ENCODE assay signal across 8 cellular contexts in the genomic region with DNA sequence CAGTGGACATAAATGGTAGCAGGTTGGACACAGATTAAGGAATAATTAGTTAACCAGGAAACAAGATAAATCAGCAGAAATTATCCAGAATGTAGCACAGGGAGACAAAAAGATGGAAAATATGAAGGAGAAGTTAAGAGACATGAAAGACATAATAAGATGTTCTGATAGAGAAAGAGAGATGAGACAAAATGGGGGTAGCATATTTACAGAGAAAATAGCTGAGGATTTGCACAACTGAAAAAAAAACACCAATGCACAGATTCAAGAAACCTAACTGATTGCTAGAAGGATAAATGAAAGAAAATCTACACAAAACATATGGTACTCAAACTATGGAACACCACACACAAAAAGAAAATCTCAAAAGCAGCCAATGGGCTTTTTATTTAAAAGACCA. TPM values are rescaled to one million over a fixed set of nuclear protein-coding genes. Genes with fewer than 3 reads are reported as not detected.
DNase-seq lines count a peak whose midpoint lies in the region; ATAC-seq and TF ChIP-seq lines count a peak whose summit lies in the region.

No MANE protein-coding gene starts in this region.

- no peak for ATAC-seq in left cardiac atrium
- no peak for ATAC-seq in memory B cell (ENCODE audit: low read depth)
- ATAC-seq in GM19455 (IDR thresholded peaks at IDR 0.05; ENCODE audit: unreplicated experiment), result no peak

- H3K36me3 ChIP-seq in cardiac muscle cell (no peaks in the 10 kb centered on the region), adipocyte (ENCODE audit: control insufficient read depth, insufficient read depth, low read length, severe bottlenecking) (no peaks in the 10 kb centered on the region)

- H3K9me3 ChIP-seq in cardiac muscle cell (ENCODE audit: low read depth) (no peaks in the 10 kb centered on the region), adipocyte (ENCODE audit: control insufficient read depth, low read length) (no peaks in the 10 kb centered on the region)

- H3K4me1 ChIP-seq in cardiac muscle cell (ENCODE audit: low read depth) (peaks cover 5% of the 10 kb centered on the region), adipocyte (ENCODE audit: control insufficient read depth, insufficient read depth, low read length) (peaks cover 4% of the 10 kb centered on the region)

- peak overlapping the region; percentile 68 for H3K9ac ChIP-seq in adipocyte (ENCODE audit: low read length)

- TF ChIP-seq CTCF in cardiac muscle cell (IDR thresholded peaks at IDR 0.05; ENCODE audit: low read depth, low read length) (no peak), type B pancreatic cell (conservative IDR thresholded peaks at IDR 0.05) (no peak)

- H3K27ac Mint-ChIP-seq in memory B cell, result no peak overlapping the region
- H3K27ac Mint-ChIP-seq in type B pancreatic cell, result peak overlapping the region; percentile 22

- H3K9me3 Mint-ChIP-seq in memory B cell (no peaks in the 10 kb centered on the region), type B pancreatic cell (no peaks in the 10 kb centered on the region)

- intact Hi-C loops in left cardiac atrium (cut with DNase I), result no loop called here

- peaks cover 6% of the 10 kb centered on the region for H3K4me1 Mint-ChIP-seq in memory B cell
- H3K4me1 Mint-ChIP-seq in type B pancreatic cell (ENCODE audit: unreplicated experiment), result peaks cover 13% of the 10 kb centered on the region

- H3K36me3 Mint-ChIP-seq in memory B cell, result no peaks in the 10 kb centered on the region
- H3K36me3 Mint-ChIP-seq in type B pancreatic cell, result no peaks in the 10 kb centered on the region

- H3K4me3 Mint-ChIP-seq in memory B cell (peak overlapping the region; percentile 82), type B pancreatic cell (peak overlapping the region; percentile 91)

- no peaks in the 10 kb centered on the region for H3K27me3 Mint-ChIP-seq in memory B cell
- H3K27me3 Mint-ChIP-seq in type B pancreatic cell, result no peaks in the 10 kb centered on the region

- H3K27me3 ChIP-seq in cardiac muscle cell (no peaks in the 10 kb centered on the region), adipocyte (replicated peaks; ENCODE audit: control insufficient read depth, insufficient read depth, low read length) (no peaks in the 10 kb centered on the region)

- H3K27ac ChIP-seq in cardiac muscle cell, result peak overlapping the region; percentile 32

- H3K4me3 ChIP-seq in cardiac muscle cell (peak overlapping the region; percentile 51), adipocyte (ENCODE audit: low read length) (peak overlapping the region; percentile 84)

- DNase-seq in cardiac muscle cell (ENCODE audit: low read depth in 1 of 2, low spot score in 1 of 2), result no peak
- DNase-seq in left cardiac atrium, result no peak
- no peak for DNase-seq in adipocyte (ENCODE audit: low read depth)
- no peak for DNase-seq in memory B cell (ENCODE audit: low spot score in 2 of 2)
- no peak for DNase-seq in type B pancreatic cell (ENCODE audit: extremely low spot score, unreplicated experiment)
- no peak for DNase-seq in DMS114 treated with DMSO at 0.1 percent for 48 hours (lab: John Stamatoyannopoulos, UW; ENCODE audit: unreplicated experiment)
- no peak for DNase-seq in stimulated activated CD8-positive, alpha-beta memory T cell treated with anti-CD3 and anti-CD28 coated beads, Interleukin-4, amount 100 ng/mL, for 48 hours

RNA-seq across cellular contexts. Expression of a gene that starts 34.6 kb away (rescaled TPM):
- 10.9 and 12.8 TPM in 2 replicates for total RNA-seq in cardiac muscle cell
- polyA plus RNA-seq in cardiac muscle cell, result 13.3 and 14.3 TPM in 2 replicates
- total RNA-seq in left cardiac atrium, result 1 to 10 TPM; 6.5 to 8.7 TPM
- 13.6 and 14.1 TPM in 2 replicates for total RNA-seq in type B pancreatic cell (ENCODE audit: low replicate concordance)

RNA-seq across cellular contexts. Expression of a gene that starts 35.0 kb away (rescaled TPM):
- total RNA-seq in cardiac muscle cell, result 1.3 and 3.8 TPM in 2 replicates
- 0.82 and 4.5 TPM in 2 replicates for polyA plus RNA-seq in cardiac muscle cell
- total RNA-seq in left cardiac atrium, result 1 to 10 TPM in 1 of 2 donors, under 1 TPM in 1; 0.62 to 1.9 TPM
- 1.1 and 1.3 TPM in 2 replicates for total RNA-seq in type B pancreatic cell (ENCODE audit: low replicate concordance)

RNA-seq across cellular contexts. Expression of a gene that starts 53.0 kb away (rescaled TPM):
- total RNA-seq in cardiac muscle cell (15.8 and 21.5 TPM in 2 replicates), left cardiac atrium (100 to 1,000 TPM in 1 of 2 donors, 10 to 100 TPM in 1; 41.7 to 101 TPM), type B pancreatic cell (ENCODE audit: low replicate concordance) (41.5 and 74.2 TPM in 2 replicates)
- 14.7 and 20.0 TPM in 2 replicates for polyA plus RNA-seq in cardiac muscle cell
